1 cellular context compared by ENCODE assay signal in genomic region chr17:72212041-72212440, GRCh38.
TF ChIP-seq lines count a peak whose summit lies in the region.

No MANE protein-coding gene starts in this region.

TF ChIP-seq in GM23338, 12 proteins besides CTCF, POLR2A, EP300 and RAD21 (continued from another document):
- no peak for TF ChIP-seq REST (IDR thresholded peaks at IDR 0.05; ENCODE audit: unreplicated experiment)
- no peak for TF ChIP-seq ETS1 (IDR thresholded peaks at IDR 0.05)
- TF ChIP-seq POLR2AphosphoS5 (IDR thresholded peaks at IDR 0.05; ENCODE audit: low read depth): no peak
- no peak for TF ChIP-seq STAT1 (IDR thresholded peaks at IDR 0.05; ENCODE audit: unreplicated experiment)
- TF ChIP-seq ZNF462 (CRISPR knock-in tag; IDR thresholded peaks at IDR 0.05): no peak
- TF ChIP-seq EZH2phosphoT487 (IDR thresholded peaks at IDR 0.05; ENCODE audit: unreplicated experiment): no peak
- no peak for TF ChIP-seq NANOG (IDR thresholded peaks at IDR 0.05; ENCODE audit: borderline replicate concordance)
- no peak for TF ChIP-seq JUNB (IDR thresholded peaks at IDR 0.05; ENCODE audit: unreplicated experiment)
- TF ChIP-seq ZNF331 (CRISPR knock-in tag; IDR thresholded peaks at IDR 0.05; ENCODE audit: low read depth): no peak
- no peak for TF ChIP-seq ZNF114 (CRISPR knock-in tag; IDR thresholded peaks at IDR 0.05)
